Comparison of ENCODE assay signal across 15 cellular contexts in genomic region chr12:123109319-123109772, GRCh38. TPM values are rescaled to one million over a fixed set of nuclear protein-coding genes. Genes with fewer than 3 reads are reported as not detected.
A peak's percentile ranks its signal among the peaks of the same experiment; 100 is the strongest.
DNase-seq lines count a peak whose midpoint lies in the region; ATAC-seq and TF ChIP-seq lines count a peak whose summit lies in the region.
"Had no signal": no experiment of that assay in that cellular context is flagged by ENCODE, and none has a peak within 500 bp of the region (broad histone marks: within the 10 kb centered on the region; RNA-seq: fewer than 3 reads in every experiment).

No MANE protein-coding gene starts in this region.

- CTCF ChIA-PET in T-cell (lab: Charles Lee) = no interaction called here

- no peaks in the 10 kb centered on the region for H3K9me3 Mint-ChIP-seq in T-cell
- H3K9me3 Mint-ChIP-seq: activated B cell treated with CpG ODN at 0.5 μM for 24 hours; CD4-positive, CD25-positive, alpha-beta regulatory T cell had no signal

- no peak overlapping the region for H3K4me3 Mint-ChIP-seq in T-cell
- H3K4me3 Mint-ChIP-seq: activated B cell treated with CpG ODN at 0.5 μM for 24 hours; activated naive CD8-positive, alpha-beta T cell treated with anti-CD3 and anti-CD28 coated beads for 36 hours had no signal

- no peak for TF ChIP-seq CTCF in OCI-LY1 (IDR thresholded peaks at IDR 0.05; ENCODE audit: low read length)

- ATAC-seq in GM21390 (IDR thresholded peaks at IDR 0.05; ENCODE audit: unreplicated experiment) (no peak), T-cell (replicated peaks in 1 of 4) (no peak), GM18867 (IDR thresholded peaks at IDR 0.05; ENCODE audit: unreplicated experiment) (no peak)
- ATAC-seq: PC-3 had no signal

- POLR2A ChIA-PET in T-cell (lab: Charles Lee) = no interaction called here

- H3K27me3 ChIP-seq in OCI-LY1 (ENCODE audit: insufficient read depth, low read length) = no peaks in the 10 kb centered on the region
- no peaks in the 10 kb centered on the region for H3K27me3 ChIP-seq in subcutaneous abdominal adipose tissue (ENCODE audit: control insufficient read depth in 5 of 5, insufficient read depth in 4 of 5, low read length in 5 of 5)

- H3K4me3 ChIP-seq in OCI-LY1 (ENCODE audit: low read depth, low read length, poor library complexity, severe bottlenecking) = no peak overlapping the region
- H3K4me3 ChIP-seq in subcutaneous abdominal adipose tissue (ENCODE audit: low read depth in 1 of 5, low read length in 5 of 5) = no peak overlapping the region
- H3K4me3 ChIP-seq: prostate gland had no signal

- no peaks in the 10 kb centered on the region for H3F3A ChIP-seq in OCI-LY1 (ENCODE audit: insufficient read depth, low read length)

- H3K27ac ChIP-seq in OCI-LY1 (ENCODE audit: low read depth, low read length, poor library complexity, severe bottlenecking) = peak overlapping the region; percentile 65
- H3K27ac ChIP-seq in subcutaneous abdominal adipose tissue (ENCODE audit: low read depth, low read length) = peak overlapping the region; percentile 16
- H3K27ac ChIP-seq: prostate gland had no signal

- H3K79me2 ChIP-seq in OCI-LY1 (ENCODE audit: insufficient read depth, low read length) = peaks cover 29% of the 10 kb centered on the region

- H3K27me3 Mint-ChIP-seq in T-cell = no peaks in the 10 kb centered on the region
- H3K27me3 Mint-ChIP-seq: activated B cell treated with CpG ODN at 0.5 μM for 24 hours; activated naive CD8-positive, alpha-beta T cell treated with anti-CD3 and anti-CD28 coated beads for 36 hours; CD4-positive, CD25-positive, alpha-beta regulatory T cell had no signal

- H3K9me2 ChIP-seq in OCI-LY1 (ENCODE audit: low read depth, low read length) = no peaks in the 10 kb centered on the region

- no peaks in the 10 kb centered on the region for H4K20me1 ChIP-seq in OCI-LY1 (ENCODE audit: insufficient read depth, low read length)

- DNase-seq in cerebellum (ENCODE audit: low spot score) (peak; percentile 58), midbrain (lab: John Stamatoyannopoulos, UW) (peak; percentile 42), NCI-H2081 treated with DMSO at 0.1 percent for 48 hours (lab: John Stamatoyannopoulos, UW) (no peak), T-cell (no peak)
- DNase-seq: activated B cell treated with CpG ODN at 0.5 μM for 24 hours; activated CD8-positive, alpha-beta memory T cell treated with anti-CD3 and anti-CD28 coated beads, Interleukin-2, amount 50 U/mL, for 4 hours; activated naive CD8-positive, alpha-beta T cell treated with anti-CD3 and anti-CD28 coated beads for 36 hours; CD4-positive, CD25-positive, alpha-beta regulatory T cell; NCI-H1048; PC-3 had no signal

- H3K9me3 ChIP-seq in OCI-LY1 (ENCODE audit: low read length) (no peaks in the 10 kb centered on the region), subcutaneous abdominal adipose tissue (ENCODE audit: control insufficient read depth in 5 of 5, low read length in 5 of 5) (no peaks in the 10 kb centered on the region)
- H3K9me3 ChIP-seq: prostate gland had no signal

- H3K36me3 ChIP-seq in OCI-LY1 (ENCODE audit: insufficient read depth, low read length) (peaks cover 61% of the 10 kb centered on the region; the same call in 1 of the 2 replicates), subcutaneous abdominal adipose tissue (ENCODE audit: control insufficient read depth in 5 of 5, insufficient read depth in 5 of 5, low read length in 5 of 5) (no peaks in the 10 kb centered on the region)
- H3K36me3 ChIP-seq: prostate gland had no signal

- H2AFZ ChIP-seq in OCI-LY1 (ENCODE audit: low read length) = no peak overlapping the region

- peak overlapping the region in 1 of 2 donors; percentile 28 for H3K27ac Mint-ChIP-seq in T-cell
- H3K27ac Mint-ChIP-seq: activated B cell treated with CpG ODN at 0.5 μM for 24 hours had no signal

- H3K4me1 Mint-ChIP-seq in T-cell = peaks cover 60 to 77% (median 62%) of the 10 kb centered on the region in 3 donors

- H3K36me3 Mint-ChIP-seq in T-cell = peaks cover 25% of the 10 kb centered on the region

- H3K4me2 ChIP-seq in OCI-LY1 (ENCODE audit: low read length) = no peak overlapping the region

- no peak overlapping the region; the same call in 1 of the 2 replicates for H3K9ac ChIP-seq in OCI-LY1 (ENCODE audit: low read length)
- peak overlapping the region in 2 of 5 donors; percentile 9 to 28 for H3K9ac ChIP-seq in subcutaneous abdominal adipose tissue (ENCODE audit: low read length in 5 of 5)

- H3K4me1 ChIP-seq in OCI-LY1 (ENCODE audit: insufficient read depth, low read length, severe bottlenecking) (peaks cover 66% of the 10 kb centered on the region), subcutaneous abdominal adipose tissue (ENCODE audit: control insufficient read depth in 5 of 5, insufficient read depth in 5 of 5, low read length in 5 of 5) (peaks cover 18 to 50% (median 41%) of the 10 kb centered on the region in 5 donors)
- H3K4me1 ChIP-seq: prostate gland had no signal

RNA-seq across cellular contexts. Expression of gene PITPNM2, which starts 41.5 kb away (rescaled TPM):
- total RNA-seq in cerebellum (5.5 TPM), T-cell (10 to 100 TPM; 32.0 to 56.5 (median 34.8) TPM)

Comparison
In these comparisons a context has a peak if more than half of its experiments do, and no peak if none do; other contexts are left out.
1. DNase-seq: peak in cerebellum (single experiment) and midbrain (single experiment); none in NCI-H2081 treated with DMSO at 0.1 percent for 48 hours (single experiment) and T-cell (0 of 34).